27 cellular contexts compared by ENCODE assay signal in the genomic region with DNA sequence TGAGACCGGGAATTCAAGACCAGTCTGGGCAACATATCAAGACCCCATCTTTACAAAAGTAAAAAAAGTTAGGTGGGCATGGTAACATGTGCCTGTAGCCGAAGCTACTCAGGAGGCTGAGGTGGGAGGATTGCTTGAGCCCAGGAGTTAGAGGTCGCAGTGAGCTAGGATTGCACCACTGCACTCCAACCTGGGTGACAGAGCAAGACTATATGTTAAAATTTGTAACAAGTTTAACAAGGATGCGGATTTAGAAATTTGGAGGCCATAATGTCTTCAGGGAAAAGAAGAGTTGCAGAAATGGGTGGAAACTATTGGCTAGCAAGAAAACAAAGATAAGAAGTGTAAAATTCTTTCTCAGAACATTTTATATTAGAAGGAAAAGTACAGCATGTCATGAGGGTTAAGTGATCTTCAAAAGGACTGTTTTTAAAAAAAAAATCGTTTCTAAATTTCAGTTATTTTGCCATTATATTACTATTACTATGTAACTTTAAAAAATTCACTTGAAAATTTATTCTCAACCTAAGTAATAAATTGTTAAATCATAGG. TPM values are rescaled to one million over a fixed set of nuclear protein-coding genes. Genes with fewer than 3 reads are reported as not detected.
DNase-seq lines count a peak whose midpoint lies in the region; ATAC-seq, FAIRE-seq and TF ChIP-seq lines count a peak whose summit lies in the region.
"Had no signal": no experiment of that assay in that cellular context is flagged by ENCODE, and none has a peak within 500 bp of the region (broad histone marks: within the 10 kb centered on the region; RNA-seq: fewer than 3 reads in every experiment).

No MANE protein-coding gene starts in this region.

- no peak for TF ChIP-seq CTCF in A549 (IDR thresholded peaks at IDR 0.05)
- no peak for TF ChIP-seq CTCF in HCT116 (IDR thresholded peaks at IDR 0.05 in 2 of 3, conservative IDR thresholded peaks at IDR 0.05 in 1 of 3; ENCODE audit: borderline replicate concordance in 1 of 3, insufficient read depth in 1 of 3, low read depth in 2 of 3, low read length in 2 of 3)
- TF ChIP-seq CTCF in ascending aorta (IDR thresholded peaks at IDR 0.05): no peak

- no TSS peak for BruUV-seq in HCT116 (replicated peaks; lab: Mats Ljungman, UMichigan)

- H3K27me3 ChIP-seq in HCT116 (ENCODE audit: insufficient read depth, low read length) (no peaks in the 10 kb centered on the region), ascending aorta (no peaks in the 10 kb centered on the region), aorta (ENCODE audit: control insufficient read depth in 1 of 2, insufficient read depth in 2 of 2, low read length in 1 of 2) (no peaks in the 10 kb centered on the region)
- no peaks in the 10 kb centered on the region for H3K27me3 ChIP-seq in naive thymus-derived CD4-positive, alpha-beta T cell (ENCODE audit: control insufficient read depth in 2 of 2, insufficient read depth in 2 of 2, low read length in 2 of 2)
- H3K27me3 ChIP-seq: spleen, suprapubic skin, uterus had no signal

- peak overlapping the region; percentile 30 for H3K27ac Mint-ChIP-seq in central memory CD8-positive, alpha-beta T cell (ENCODE audit: low read depth)
- peak overlapping the region in 6 of 9 donors; percentile 15 to 75 (median 45) for H3K27ac Mint-ChIP-seq in naive thymus-derived CD4-positive, alpha-beta T cell
- H3K27ac Mint-ChIP-seq: activated CD4-positive, alpha-beta T cell treated with anti-CD3 and anti-CD28 coated beads, Interleukin-2, amount 10 ng/mL, durations not matched to agents 24 days and 14 days; activated naive CD4-positive, alpha-beta T cell treated with anti-CD3 and anti-CD28 coated beads for 36 hours; T-helper 2 cell treated with Interferon-gamma antibody and Interleukin-4, amounts not matched to agents 5 μg/mL and 100 μg/mL, for 36 hours had no signal

- H3K9me3 Mint-ChIP-seq in central memory CD8-positive, alpha-beta T cell: no peaks in the 10 kb centered on the region
- no peaks in the 10 kb centered on the region for H3K9me3 Mint-ChIP-seq in naive thymus-derived CD4-positive, alpha-beta T cell
- H3K9me3 Mint-ChIP-seq: activated CD4-positive, alpha-beta T cell treated with anti-CD3 and anti-CD28 coated beads, Interleukin-2, amount 10 ng/mL, durations not matched to agents 24 days and 14 days; activated naive CD4-positive, alpha-beta T cell treated with anti-CD3 and anti-CD28 coated beads for 36 hours; stimulated activated effector memory CD8-positive, alpha-beta T cell treated with anti-CD3 and anti-CD28 coated beads, Interleukin-12 subunit alpha, Interleukin-12 subunit beta, amount 100 ng/mL, for 72 hours; T-helper 2 cell treated with Interferon-gamma antibody and Interleukin-4, amounts not matched to agents 5 μg/mL and 100 μg/mL, for 36 hours had no signal

- H3K27ac ChIP-seq in A549 (peak overlapping the region; percentile 41 to 61; a peak in 4 of 6 replicates), HCT116 (ENCODE audit: low read depth, low read length) (no peak overlapping the region; the same call in 1 of the 2 replicates), ascending aorta (no peak overlapping the region), aorta (ENCODE audit: low read depth in 1 of 2, low read length in 2 of 2) (no peak overlapping the region)
- no peak overlapping the region for H3K27ac ChIP-seq in naive thymus-derived CD4-positive, alpha-beta T cell (ENCODE audit: low read depth, low read length)
- H3K27ac ChIP-seq: lower lobe of right lung, suprapubic skin, uterus, WERI-Rb-1 had no signal

- no peaks in the 10 kb centered on the region for H4K20me1 ChIP-seq in HCT116 (ENCODE audit: insufficient read depth)

- no peak overlapping the region for H3K9ac ChIP-seq in HCT116 (ENCODE audit: low read length)

- H3K27me3 Mint-ChIP-seq in central memory CD8-positive, alpha-beta T cell: no peaks in the 10 kb centered on the region
- H3K27me3 Mint-ChIP-seq in naive thymus-derived CD4-positive, alpha-beta T cell: no peaks in the 10 kb centered on the region
- H3K27me3 Mint-ChIP-seq: activated CD4-positive, alpha-beta T cell treated with anti-CD3 and anti-CD28 coated beads, Interleukin-2, amount 10 ng/mL, durations not matched to agents 24 days and 14 days had no signal

- TF ChIP-seq EP300 in A549 (IDR thresholded peaks at IDR 0.05): no peak

- ATAC-seq in A549 (no peak), HCT116 (no peak), aorta (ENCODE audit: low FRiP score) (no peak)
- no peak for ATAC-seq in central memory CD8-positive, alpha-beta T cell (replicated peaks; ENCODE audit: extremely low read depth, poor library complexity, severe bottlenecking)
- no peak for ATAC-seq in naive thymus-derived CD4-positive, alpha-beta T cell

- POLR2A ChIA-PET in A549 (lab: Yijun Ruan, JAX) (no interaction called here), HCT116 (lab: Charles Lee) (no interaction called here)
- POLR2A ChIA-PET in naive thymus-derived CD4-positive, alpha-beta T cell (lab: Charles Lee): no interaction called here

- CTCF ChIA-PET in A549 (lab: Yijun Ruan, JAX) (no interaction called here), HCT116 (lab: Charles Lee) (no interaction called here)
- CTCF ChIA-PET in naive thymus-derived CD4-positive, alpha-beta T cell (lab: Charles Lee): no interaction called here

- H3K36me3 ChIP-seq in HCT116 (ENCODE audit: control insufficient read depth in 1 of 2, insufficient read depth in 2 of 2, low read length in 2 of 2) (0 out of 4 replicates have a peak, but pooled peaks cover 0 to under 1% of the 10 kb centered on the region in 2 experiments), ascending aorta (no peaks in the 10 kb centered on the region), aorta (ENCODE audit: control insufficient read depth in 1 of 2, insufficient read depth in 2 of 2, low read length in 1 of 2) (no peaks in the 10 kb centered on the region)
- peaks cover 0 to 29% (median 7%) of the 10 kb centered on the region in 3 experiments for H3K36me3 ChIP-seq in naive thymus-derived CD4-positive, alpha-beta T cell (ENCODE audit: control insufficient read depth in 2 of 3, insufficient read depth in 3 of 3, low read length in 3 of 3)
- H3K36me3 ChIP-seq: uterus had no signal

- RAD21 ChIA-PET in HCT116 (lab: Charles Lee; ENCODE audit: low non-redundant PET in 1 of 2, low total read pairs in 2 of 2, uncharacterized antibody in 2 of 2, unreplicated experiment in 2 of 2): no interaction called here

- H3K4me3 Mint-ChIP-seq in central memory CD8-positive, alpha-beta T cell: no peak overlapping the region
- H3K4me3 Mint-ChIP-seq in naive thymus-derived CD4-positive, alpha-beta T cell: no peak overlapping the region
- H3K4me3 Mint-ChIP-seq: activated CD4-positive, alpha-beta T cell treated with anti-CD3 and anti-CD28 coated beads, Interleukin-2, amount 10 ng/mL, durations not matched to agents 24 days and 14 days; activated naive CD4-positive, alpha-beta T cell treated with anti-CD3 and anti-CD28 coated beads for 36 hours; stimulated activated effector memory CD8-positive, alpha-beta T cell treated with anti-CD3 and anti-CD28 coated beads, Interleukin-12 subunit alpha, Interleukin-12 subunit beta, amount 100 ng/mL, for 72 hours; T-helper 2 cell treated with Interferon-gamma antibody and Interleukin-4, amounts not matched to agents 5 μg/mL and 100 μg/mL, for 36 hours had no signal

- DNase-seq in A549 (ENCODE audit: low read depth in 1 of 2, low spot score in 1 of 2): no peak
- no peak for DNase-seq in HCT116 (ENCODE audit: low read depth, low spot score)
- no peak for DNase-seq in central memory CD8-positive, alpha-beta T cell (ENCODE audit: low spot score in 2 of 2)
- DNase-seq in naive thymus-derived CD4-positive, alpha-beta T cell: no peak
- no peak for DNase-seq in ascending aorta (ENCODE audit: low spot score in 2 of 2)
- no peak for DNase-seq in nucleus accumbens (lab: John Stamatoyannopoulos, UW)
- DNase-seq in HTR-8/SVneo (ENCODE audit: insufficient read length, low spot score): no peak
- DNase-seq in aorta: no peak
- DNase-seq: activated CD4-positive, alpha-beta T cell treated with anti-CD3 and anti-CD28 coated beads, Interleukin-2, amount 10 ng/mL, durations not matched to agents 24 days and 14 days; activated naive CD4-positive, alpha-beta T cell treated with anti-CD3 and anti-CD28 coated beads for 36 hours; hypothalamus; lower lobe of right lung; NCI-H1048; NCI-H1930; NCI-H2227 treated with DMSO at 0.1 percent for 48 hours; NCI-H69; spleen; stimulated activated CD4-positive, alpha-beta T cell treated with anti-CD3 and anti-CD28 coated beads, Interleukin-2, amount 100 ng/mL, for 48 hours; uterus; WERI-Rb-1 had no signal

- 84% methylated on average over 5 of the region's 5 CpGs for whole genome bisulfite sequencing in A549 (ENCODE audit: missing lambda C conversion rate)
- WGBS in aorta, 2 donors: 91 to 92% methylated on average over 5 of the region's 5 CpGs

- H3K4me1 Mint-ChIP-seq in central memory CD8-positive, alpha-beta T cell: peaks cover 32% of the 10 kb centered on the region
- peaks cover 10 to 64% (median 47%) of the 10 kb centered on the region in 7 donors for H3K4me1 Mint-ChIP-seq in naive thymus-derived CD4-positive, alpha-beta T cell

- H3K79me2 ChIP-seq in HCT116 (ENCODE audit: insufficient read depth, low read length): peaks cover 23% of the 10 kb centered on the region

- no peak for FAIRE-seq in A549 (lab: Jason Lieb, UNC)
- no peak for FAIRE-seq in HTR-8/SVneo (lab: Jason Lieb, UNC)
- FAIRE-seq: GM12892 had no signal

- H3K9me2 ChIP-seq in HCT116 (ENCODE audit: insufficient read depth): no peaks in the 10 kb centered on the region

- H2AFZ ChIP-seq in HCT116 (ENCODE audit: low read depth, low read length, poor library complexity, severe bottlenecking): no peak overlapping the region

- TF ChIP-seq POLR2A in A549 (IDR thresholded peaks at IDR 0.05; ENCODE audit: low read length): no peak
- no peak for TF ChIP-seq POLR2A in HCT116 (IDR thresholded peaks at IDR 0.05; ENCODE audit: borderline replicate concordance, extremely low read depth, insufficient read depth, insufficient read length)

- TF ChIP-seq RAD21 in A549 (conservative IDR thresholded peaks at IDR 0.05 in 1 of 2, IDR thresholded peaks at IDR 0.05 in 1 of 2) (no peak), HCT116 (IDR thresholded peaks at IDR 0.05; ENCODE audit: low read depth) (no peak)

- H3K4me2 ChIP-seq in A549: peak overlapping the region; percentile 32
- H3K4me2 ChIP-seq in HCT116 (ENCODE audit: low read length): peak overlapping the region; percentile 6; the same call in 1 of the 2 replicates

- peaks cover 46% of the 10 kb centered on the region for H3K36me3 Mint-ChIP-seq in central memory CD8-positive, alpha-beta T cell (ENCODE audit: insufficient read depth)
- peaks cover 4 to 45% (median 29%) of the 10 kb centered on the region in 5 donors for H3K36me3 Mint-ChIP-seq in naive thymus-derived CD4-positive, alpha-beta T cell

- intact Hi-C loops in HCT116 (cut with micrococcal nuclease): no loop called here
- intact Hi-C loops in naive thymus-derived CD4-positive, alpha-beta T cell (cut with micrococcal nuclease): loop anchor here in 1 of 2 donors (1.0 to 2.0 kb wide), 2 partner anchors 12 to 16 kb away; no protein-coding TSS in a partner anchor
- intact Hi-C loops in ascending aorta (cut with DNase I): no loop called here
- intact Hi-C loops in aorta (cut with DNase I): no loop called here

- H3K4me3 ChIP-seq in A549 (no peak overlapping the region), HCT116 (replicated peaks in 1 of 2; ENCODE audit: low read depth in 1 of 2, low read length in 2 of 2) (no peak overlapping the region), ascending aorta (no peak overlapping the region), aorta (ENCODE audit: low read length in 2 of 2) (no peak overlapping the region)
- H3K4me3 ChIP-seq in naive thymus-derived CD4-positive, alpha-beta T cell (ENCODE audit: low read length): no peak overlapping the region
- H3K4me3 ChIP-seq: lower lobe of right lung, spleen, suprapubic skin, uterus had no signal

- no peaks in the 10 kb centered on the region for H3K9me3 ChIP-seq in A549
- no peaks in the 10 kb centered on the region for H3K9me3 ChIP-seq in HCT116 (ENCODE audit: control insufficient read depth in 1 of 2, insufficient read depth in 1 of 2, low read depth in 1 of 2, low read length in 2 of 2)
- H3K9me3 ChIP-seq in naive thymus-derived CD4-positive, alpha-beta T cell (ENCODE audit: control insufficient read depth in 2 of 3, low read length in 3 of 3): no peaks in the 10 kb centered on the region
- H3K9me3 ChIP-seq in ascending aorta: no peaks in the 10 kb centered on the region
- H3K9me3 ChIP-seq in aorta (ENCODE audit: control insufficient read depth, low read length): no peaks in the 10 kb centered on the region
- H3K9me3 ChIP-seq: lower lobe of right lung, spleen, suprapubic skin, uterus had no signal

- H3K4me1 ChIP-seq in A549: peaks cover 14% of the 10 kb centered on the region; the same call in 2 of the 3 replicates
- H3K4me1 ChIP-seq in HCT116 (ENCODE audit: control insufficient read depth in 1 of 2, insufficient read depth in 2 of 2, low read length in 2 of 2): peaks cover 0 to 10% of the 10 kb centered on the region in 2 experiments; a peak in 1 of 4 replicates
- H3K4me1 ChIP-seq in naive thymus-derived CD4-positive, alpha-beta T cell (ENCODE audit: control insufficient read depth in 2 of 2, insufficient read depth in 2 of 2, low read length in 2 of 2): no peaks in the 10 kb centered on the region
- no peaks in the 10 kb centered on the region for H3K4me1 ChIP-seq in ascending aorta
- no peaks in the 10 kb centered on the region for H3K4me1 ChIP-seq in aorta (ENCODE audit: control insufficient read depth in 1 of 2, insufficient read depth in 2 of 2, low read length in 2 of 2)
- H3K4me1 ChIP-seq: lower lobe of right lung, suprapubic skin, uterus had no signal

RNA-seq across cellular contexts. Expression of a gene that starts 17.6 kb away (rescaled TPM):
- polyA plus RNA-seq in A549 (2011; rRNA removed) (50.3 and 62.1 TPM in 2 replicates), A549 (2017; fragmentation: RNase III; extraction: RNeasy Plus Mini Kit Qiagen cat#74134 plus additional on column Dnase treatment) (15.6 to 19.0 TPM (median 18.2 TPM) in 3 replicates), aorta (1 to 10 TPM; 6.0 to 6.7 TPM)
- polyA plus RNA-seq in A549 (2012; cell fraction: cytosol; rRNA removed): 6.7 and 10.1 TPM in 2 replicates
- 6.1 and 10.1 TPM in 2 replicates for polyA plus RNA-seq in A549 (2012; cell fraction: nucleus; rRNA removed)
- 30.6 and 33.5 TPM in 2 replicates for polyA minus RNA-seq in A549 (2011; rRNA and poly(A)+ RNA removed)
- total RNA-seq in HCT116 (2021; ENCODE audit: unreplicated experiment) (33.9 TPM), ascending aorta (10.6 TPM), aorta (10 to 100 TPM; 38.6 to 42.7 TPM)
- 5.7 and 8.3 TPM in 2 replicates for polyA plus RNA-seq in HCT116 (2012)
- total RNA-seq in naive thymus-derived CD4-positive, alpha-beta T cell: 10 to 100 TPM; 40.6 to 52.8 (median 45.0) TPM
- 10 to 100 TPM; 73.2 to 77.7 TPM for polyA plus RNA-seq in naive thymus-derived CD4-positive, alpha-beta T cell

RNA-seq across cellular contexts. Expression of a gene that starts 54.5 kb away (rescaled TPM):
- polyA plus RNA-seq in A549 (2011; rRNA removed): 0.56 and 0.71 TPM in 2 replicates
- polyA plus RNA-seq in A549 (2012; cell fraction: cytosol; rRNA removed): 0.16 and 0.24 TPM in 2 replicates
- polyA plus RNA-seq in A549 (2012; cell fraction: nucleus; rRNA removed): 0.21 TPM in 1 of 2 replicates, not detected in the other
- 0.22 to 0.34 TPM (median 0.30 TPM) in 3 replicates for polyA plus RNA-seq in A549 (2017; fragmentation: RNase III; extraction: RNeasy Plus Mini Kit Qiagen cat#74134 plus additional on column Dnase treatment)
- 0.39 and 0.70 TPM in 2 replicates for polyA minus RNA-seq in A549 (2011; rRNA and poly(A)+ RNA removed)
- total RNA-seq in HCT116 (2021; ENCODE audit: unreplicated experiment): 2.3 TPM
- polyA plus RNA-seq in HCT116 (2012): 0.69 and 0.70 TPM in 2 replicates
- 1 to 10 TPM in 2 of 5 experiments, under 1 TPM in 1, not detected in 2; 0.98 to 2.3 (median 1.3) TPM for total RNA-seq in naive thymus-derived CD4-positive, alpha-beta T cell
- polyA plus RNA-seq in naive thymus-derived CD4-positive, alpha-beta T cell: not detected
- not detected for total RNA-seq in ascending aorta
- total RNA-seq in aorta: not detected
- polyA plus RNA-seq in aorta: not detected
- total RNA-seq: activated CD4-positive, alpha-beta T cell treated with anti-CD3 and anti-CD28 coated beads, Interleukin-2, amount 10 ng/mL, durations not matched to agents 24 days and 14 days; epithelial cell of proximal tubule; H4; RPMI7951 had no signal

Comparison
In these comparisons a context has a peak if more than half of its experiments do, and no peak if none do; other contexts are left out.
1. H3K27ac ChIP-seq: peak in A549 (2 of 2); none in HCT116 (single experiment), naive thymus-derived CD4-positive, alpha-beta T cell (single experiment), ascending aorta (0 of 2) and aorta (0 of 2).